Comparison of ENCODE assay signal across 31 cellular contexts in the genomic region with DNA sequence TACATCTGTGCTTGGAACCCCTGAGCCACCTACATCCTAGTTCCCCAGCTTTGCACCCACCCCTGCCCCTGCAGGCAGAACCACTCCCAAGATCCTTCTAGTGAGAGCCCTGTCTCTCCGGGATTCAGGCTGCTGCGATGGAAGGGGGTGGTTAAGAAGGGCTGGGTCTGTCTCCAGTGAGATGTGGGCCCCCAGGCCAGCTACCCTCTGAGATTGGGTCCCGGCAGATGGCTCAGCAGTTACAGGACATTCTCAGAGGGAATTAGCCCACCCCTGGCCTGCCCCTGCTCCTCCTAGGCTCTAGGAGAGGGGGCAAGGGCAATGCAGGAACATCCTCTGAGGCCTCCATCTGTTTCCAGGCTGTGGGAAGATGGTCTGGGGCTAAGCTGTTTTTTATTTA. TPM values are rescaled to one million over a fixed set of nuclear protein-coding genes. Genes with fewer than 3 reads are reported as not detected.
"Had no signal": no experiment of that assay in that cellular context is flagged by ENCODE, and none has a peak within 500 bp of the region (broad histone marks: within the 10 kb centered on the region; RNA-seq: fewer than 3 reads in every experiment).

No MANE protein-coding gene starts in this region.

- H3K27ac Mint-ChIP-seq: activated B cell treated with CpG ODN at 0.5 μM for 24 hours; activated CD4-positive, alpha-beta memory T cell treated with anti-CD3 and anti-CD28 coated beads for 36 hours; activated naive CD4-positive, alpha-beta T cell treated with anti-CD3 and anti-CD28 coated beads, Interleukin-2, amount 10 ng/mL, durations not matched to agents 7 days and 5 days; activated naive CD8-positive, alpha-beta T cell; activated naive CD8-positive, alpha-beta T cell treated with anti-CD3 and anti-CD28 coated beads, Interleukin-2, amount 50 U/mL, for 24 hours; T-helper 1 cell treated with Interleukin-12 subunit alpha and Interleukin-12 subunit beta and Interleukin-4 antibody, amounts not matched to agents 30 μg/mL and 1 μg/mL, for 36 hours; T-helper 2 cell treated with Interferon-gamma antibody and Interleukin-4, amounts not matched to agents 5 μg/mL and 100 μg/mL, for 36 hours had no signal

- H3K4me1 Mint-ChIP-seq: activated B cell treated with CpG ODN at 0.5 μM for 24 hours; activated naive CD4-positive, alpha-beta T cell treated with anti-CD3 and anti-CD28 coated beads, Interleukin-2, amount 10 ng/mL, durations not matched to agents 7 days and 5 days had no signal

- H3K27me3 Mint-ChIP-seq: activated B cell treated with CpG ODN at 0.5 μM for 24 hours; activated CD4-positive, alpha-beta memory T cell treated with anti-CD3 and anti-CD28 coated beads for 36 hours; activated naive CD4-positive, alpha-beta T cell treated with anti-CD3 and anti-CD28 coated beads, Interleukin-2, amount 10 ng/mL, durations not matched to agents 7 days and 5 days; activated naive CD8-positive, alpha-beta T cell; activated naive CD8-positive, alpha-beta T cell treated with anti-CD3 and anti-CD28 coated beads, Interleukin-2, amount 50 U/mL, for 24 hours had no signal

- H3K4me3 Mint-ChIP-seq: activated B cell treated with CpG ODN at 0.5 μM for 24 hours; activated CD4-positive, alpha-beta memory T cell treated with anti-CD3 and anti-CD28 coated beads for 36 hours; activated naive CD4-positive, alpha-beta T cell treated with anti-CD3 and anti-CD28 coated beads, Interleukin-2, amount 10 ng/mL, durations not matched to agents 7 days and 5 days; activated naive CD8-positive, alpha-beta T cell; activated naive CD8-positive, alpha-beta T cell treated with anti-CD3 and anti-CD28 coated beads, Interleukin-2, amount 50 U/mL, for 24 hours; brain; T-helper 1 cell treated with Interleukin-12 subunit alpha and Interleukin-12 subunit beta and Interleukin-4 antibody, amounts not matched to agents 30 μg/mL and 1 μg/mL, for 36 hours; T-helper 2 cell treated with Interferon-gamma antibody and Interleukin-4, amounts not matched to agents 5 μg/mL and 100 μg/mL, for 36 hours had no signal

- ATAC-seq: activated naive CD8-positive, alpha-beta T cell treated with anti-CD3 and anti-CD28 coated beads, Interleukin-2, amount 50 U/mL, for 24 hours; Panc1 had no signal

- H3K27ac ChIP-seq: SJCRH30, SK-N-MC had no signal

- H3K9me3 Mint-ChIP-seq: activated B cell treated with CpG ODN at 0.5 μM for 24 hours; activated CD4-positive, alpha-beta memory T cell treated with anti-CD3 and anti-CD28 coated beads for 36 hours; activated naive CD4-positive, alpha-beta T cell treated with anti-CD3 and anti-CD28 coated beads, Interleukin-2, amount 10 ng/mL, durations not matched to agents 7 days and 5 days; activated naive CD8-positive, alpha-beta T cell treated with anti-CD3 and anti-CD28 coated beads, Interleukin-2, amount 50 U/mL, for 24 hours; brain; T-helper 1 cell treated with Interleukin-12 subunit alpha and Interleukin-12 subunit beta and Interleukin-4 antibody, amounts not matched to agents 30 μg/mL and 1 μg/mL, for 36 hours; T-helper 2 cell treated with Interferon-gamma antibody and Interleukin-4, amounts not matched to agents 5 μg/mL and 100 μg/mL, for 36 hours had no signal

- H3K9me3 ChIP-seq: SJCRH30 had no signal

- H3K4me3 ChIP-seq: K562, SJCRH30, SK-N-MC had no signal

- H3K36me3 Mint-ChIP-seq: activated CD4-positive, alpha-beta memory T cell treated with anti-CD3 and anti-CD28 coated beads for 36 hours; activated naive CD4-positive, alpha-beta T cell treated with anti-CD3 and anti-CD28 coated beads, Interleukin-2, amount 10 ng/mL, durations not matched to agents 7 days and 5 days; activated naive CD8-positive, alpha-beta T cell had no signal

- DNase-seq: activated B cell treated with CpG ODN at 0.5 μM for 24 hours; activated CD4-positive, alpha-beta memory T cell treated with anti-CD3 and anti-CD28 coated beads for 36 hours; activated CD4-positive, alpha-beta T cell treated with anti-CD3 and anti-CD28 coated beads for 4 hours; activated CD4-positive, alpha-beta T cell treated with anti-CD3 and anti-CD28 coated beads, Interleukin-2, amount 50 U/mL, for 1 hour; activated CD4-positive, CD25-positive, alpha-beta regulatory T cell treated with anti-CD3 and anti-CD28 coated beads, Interleukin-2, amount 50 U/mL, for 72 hours; activated CD8-positive, alpha-beta memory T cell treated with anti-CD3 and anti-CD28 coated beads, Interleukin-2, amount 50 U/mL, for 48 hours; activated effector memory CD4-positive, alpha-beta T cell treated with Interleukin-2 at 50 U/mL for 16 hours; activated naive CD4-positive, alpha-beta T cell treated with anti-CD3 and anti-CD28 coated beads, Interleukin-2, amount 10 ng/mL, durations not matched to agents 7 days and 5 days; activated naive CD8-positive, alpha-beta T cell treated with anti-CD3 and anti-CD28 coated beads, Interleukin-2, amount 50 U/mL, for 24 hours; activated T-cell treated with anti-CD3 and anti-CD28 coated beads, Interleukin-2, amount 50 U/mL, for 48 hours; anterior cingulate cortex; caudate nucleus; cerebellar nuclear complex; NCI-H1105; NCI-H1417 treated with DMSO at 0.1 percent for 48 hours; NCI-H2029; NCI-H345; NCI-H526 treated with DMSO at 0.1 percent for 48 hours; NCI-H774; SHP77; SJCRH30 had no signal

- H3K27me3 ChIP-seq: SJCRH30 had no signal

- H3K36me3 ChIP-seq: SJCRH30 had no signal

RNA-seq across cellular contexts. Expression of a gene that starts 50.0 kb away (rescaled TPM):
- total RNA-seq: bronchial epithelial cell, M059J, RPMI7951 had no signal
